ENCODE assay signal across 8 cellular contexts in the genomic region with DNA sequence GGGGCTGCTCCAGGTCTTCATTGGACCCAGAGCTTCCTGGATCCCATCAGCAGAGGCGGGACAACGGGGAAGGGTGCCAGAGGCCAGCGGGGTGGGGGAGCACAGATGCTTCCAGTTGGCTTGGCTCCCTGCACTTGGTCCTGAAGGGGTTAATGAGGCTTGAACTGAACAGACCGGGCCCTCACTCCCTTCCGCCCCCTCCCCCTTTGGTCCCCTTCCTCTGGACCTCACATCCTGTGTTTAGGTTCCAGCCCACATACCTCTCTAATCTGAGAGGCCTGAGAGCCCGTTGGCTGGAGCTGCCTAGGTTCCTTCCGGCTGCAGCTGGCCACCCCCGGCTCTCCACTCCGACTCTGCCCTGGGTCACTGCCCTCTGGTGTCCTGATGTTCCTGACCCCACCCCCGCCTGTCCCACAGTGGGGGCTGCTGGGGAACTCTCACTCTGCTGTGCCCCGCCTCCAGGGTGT. TPM values are rescaled to one million over a fixed set of nuclear protein-coding genes. Genes with fewer than 3 reads are reported as not detected.
DNase-seq lines count a peak whose midpoint lies in the region; ATAC-seq and TF ChIP-seq lines count a peak whose summit lies in the region.

No MANE protein-coding gene starts in this region.

- in situ Hi-C loops in GM13977 (cut with MboI; ENCODE audit: low pct_unique_long_range_greater_than_20kb, low sequenced_read_pairs, unreplicated experiment): loop anchor here (25.0 kb wide), 1 partner anchor 644 kb away; no protein-coding TSS in a partner anchor

- H3K36me3 ChIP-seq in adrenal gland (replicated peaks in 1 of 2): peaks cover 0 to 35% of the 10 kb centered on the region in 2 donors

- DNase-seq in GM13977 (ENCODE audit: low spot score): no peak
- peak; percentile 64 to 88 (median 71) for DNase-seq in adrenal gland
- peak; percentile 68 for DNase-seq in hepatic stellate cell (ENCODE audit: low spot score)
- peak; percentile 26 for DNase-seq in skeletal muscle cell (ENCODE audit: low read depth)
- DNase-seq in DMS79 treated with DMSO at 0.1 percent for 48 hours (lab: John Stamatoyannopoulos, UW): no peak
- DNase-seq in NOMO-1 (lab: John Stamatoyannopoulos, UW; ENCODE audit: unreplicated experiment in 2 of 2): no peak

- peak overlapping the region; percentile 35 to 100 (median 72) for H3K27ac ChIP-seq in adrenal gland

- H3K4me3 ChIP-seq in adrenal gland: no peak overlapping the region
- H3K4me3 ChIP-seq in skeletal muscle cell (ENCODE audit: low read depth, low read length): peak overlapping the region; percentile 5

- no peaks in the 10 kb centered on the region for H3K9me3 ChIP-seq in adrenal gland (replicated peaks in 1 of 3)

- TF ChIP-seq POLR2A in adrenal gland (IDR thresholded peaks at IDR 0.05): no peak

- peaks cover 64 to 86% of the 10 kb centered on the region in 2 donors for H3K4me1 ChIP-seq in adrenal gland (replicated peaks in 1 of 2)

- peak; percentile 1 for TF ChIP-seq CTCF in GM13977 (IDR thresholded peaks at IDR 0.05; ENCODE audit: extremely low read depth, insufficient read depth, missing control alignments)
- TF ChIP-seq CTCF in adrenal gland (IDR thresholded peaks at IDR 0.05): no peak

- ATAC-seq in GM21447 (IDR thresholded peaks at IDR 0.05; ENCODE audit: unreplicated experiment) (no peak), HG02798 (IDR thresholded peaks at IDR 0.05; ENCODE audit: poor library complexity, unreplicated experiment) (no peak)

- no peaks in the 10 kb centered on the region for H3K27me3 ChIP-seq in adrenal gland

- intact Hi-C loops in adrenal gland (cut with DNase I): loop anchor here in 1 of 2 donors (10.0 kb wide), 1 partner anchor 341 kb away; no protein-coding TSS in a partner anchor

- 36 to 54% (median 47%) methylated on average over 5 to 11 of the region's 11 CpGs for WGBS in adrenal gland, 4 donors

RNA-seq across cellular contexts. Expression of a gene that starts 32.3 kb away (rescaled TPM):
- 100 to 1,000 TPM in 7 of 8 donors, 10 to 100 TPM in 1; 71.3 to 248 (median 142) TPM for total RNA-seq in adrenal gland
- polyA plus RNA-seq in adrenal gland: 100 to 1,000 TPM in 2 of 3 donors, 10 to 100 TPM in 1; 96.4 to 159 (median 103) TPM

RNA-seq across cellular contexts. Expression of a gene that starts 32.9 kb away (rescaled TPM):
- 100 to 1,000 TPM in 4 of 8 donors, 10 to 100 TPM in 4; 73.8 to 144 (median 103) TPM for total RNA-seq in adrenal gland
- 10 to 100 TPM; 31.1 to 52.0 (median 31.8) TPM for polyA plus RNA-seq in adrenal gland

RNA-seq across cellular contexts. Expression of a gene that starts 34.6 kb away (rescaled TPM):
- total RNA-seq in adrenal gland: 10 to 100 TPM; 10.9 to 47.6 (median 18.6) TPM
- 100 to 1,000 TPM in 1 of 3 donors, 10 to 100 TPM in 1, under 1 TPM in 1; 0.46 to 168 (median 64.5) TPM for polyA plus RNA-seq in adrenal gland

Comparison
In these comparisons a context has a peak if more than half of its experiments do, and no peak if none do; other contexts are left out.
1. DNase-seq: peak in adrenal gland (7 of 7), hepatic stellate cell (single experiment) and skeletal muscle cell (single experiment); none in GM13977 (single experiment), DMS79 treated with DMSO at 0.1 percent for 48 hours (single experiment) and NOMO-1 (0 of 2).